In genomic region chr6:80543598-80544181, GRCh38 we compare ENCODE assay signal across 11 cellular contexts.
DNase-seq lines count a peak whose midpoint lies in the region; ATAC-seq, FAIRE-seq and TF ChIP-seq lines count a peak whose summit lies in the region.
"Had no signal": no experiment of that assay in that cellular context is flagged by ENCODE, and none has a peak within 500 bp of the region (broad histone marks: within the 10 kb centered on the region; RNA-seq: fewer than 3 reads in every experiment).

No MANE protein-coding gene starts in this region.

- H3K79me2 ChIP-seq in HepG2 (ENCODE audit: insufficient read depth, low read length) (no peaks in the 10 kb centered on the region), SK-N-SH (ENCODE audit: insufficient read depth) (no peaks in the 10 kb centered on the region)

- no peak for DNase-seq in HepG2 (ENCODE audit: low spot score)
- no peak for DNase-seq in right lobe of liver
- DNase-seq in SK-N-SH = no peak
- peak; percentile 84 for DNase-seq in foreskin melanocyte
- DNase-seq in NCI-H146 treated with DMSO at 0.1 percent for 48 hours (lab: John Stamatoyannopoulos, UW; ENCODE audit: unreplicated experiment) = no peak
- DNase-seq in retina = no peak
- DNase-seq in NCI-H2029 treated with DMSO at 0.1 percent for 48 hours (lab: John Stamatoyannopoulos, UW) = no peak
- DNase-seq: GF-D8, T-helper 9 cell, transverse colon had no signal

- H3K36me3 ChIP-seq in HepG2 (replicated peaks in 1 of 2; ENCODE audit: control insufficient read depth in 1 of 2, insufficient read depth in 2 of 2, low read length in 2 of 2) = no peaks in the 10 kb centered on the region
- H3K36me3 ChIP-seq in right lobe of liver = no peaks in the 10 kb centered on the region
- H3K36me3 ChIP-seq in SK-N-SH (replicated peaks in 1 of 2; ENCODE audit: control insufficient read depth in 1 of 2, insufficient read depth in 2 of 2, low read length in 1 of 2) = no peaks in the 10 kb centered on the region
- H3K36me3 ChIP-seq: transverse colon had no signal

- H3K9me3 ChIP-seq in HepG2 (ENCODE audit: low read length) (no peaks in the 10 kb centered on the region), right lobe of liver (no peaks in the 10 kb centered on the region), SK-N-SH (peaks cover 3% of the 10 kb centered on the region; the same call in 1 of the 2 replicates)
- H3K9me3 ChIP-seq: transverse colon had no signal

- H3K27me3 ChIP-seq in HepG2 (ENCODE audit: control insufficient read depth in 1 of 2, insufficient read depth in 2 of 2, low read length in 2 of 2) (no peaks in the 10 kb centered on the region), right lobe of liver (no peaks in the 10 kb centered on the region), SK-N-SH (ENCODE audit: insufficient read depth) (no peaks in the 10 kb centered on the region)
- H3K27me3 ChIP-seq: transverse colon had no signal

- H2AFZ ChIP-seq in HepG2 (ENCODE audit: low read length) (no peak overlapping the region), SK-N-SH (ENCODE audit: low read depth) (peak overlapping the region; percentile 14; the same call in 1 of the 2 replicates)

- no peak overlapping the region for H3K4me2 ChIP-seq in HepG2 (ENCODE audit: low read depth, low read length)
- no peak overlapping the region for H3K4me2 ChIP-seq in SK-N-SH

- no peak overlapping the region for H3K27ac ChIP-seq in HepG2 (ENCODE audit: extremely low read length, insufficient read depth, low read length)
- no peak overlapping the region for H3K27ac ChIP-seq in right lobe of liver
- H3K27ac ChIP-seq in SK-N-SH (ENCODE audit: low read depth in 2 of 2, low read length in 1 of 2) = peak overlapping the region in 1 of 2 experiments; percentile 39; a peak in 2 of 4 replicates
- H3K27ac ChIP-seq: transverse colon had no signal

- no peak for TF ChIP-seq CTCF in HepG2 (CRISPR knock-in tag; IDR thresholded peaks at IDR 0.05)
- TF ChIP-seq CTCF in right lobe of liver (IDR thresholded peaks at IDR 0.05) = no peak
- TF ChIP-seq CTCF in SK-N-SH (IDR thresholded peaks at IDR 0.05) = peak; percentile 19; the same call in 1 of the 2 replicates

- no peak overlapping the region for H3K9ac ChIP-seq in HepG2 (ENCODE audit: insufficient read depth, low read depth, low read length)
- no peak overlapping the region for H3K9ac ChIP-seq in SK-N-SH

- H4K20me1 ChIP-seq in HepG2 (ENCODE audit: insufficient read depth, low read length) = no peaks in the 10 kb centered on the region
- no peaks in the 10 kb centered on the region for H4K20me1 ChIP-seq in SK-N-SH (ENCODE audit: insufficient read depth)

- peaks cover 29% of the 10 kb centered on the region for H3F3A ChIP-seq in SK-N-SH (replicated peaks; ENCODE audit: insufficient read depth)

- TF ChIP-seq EP300 in HepG2 (IDR thresholded peaks at IDR 0.05; ENCODE audit: low read depth in 2 of 2, low read length in 2 of 2) = no peak
- no peak for TF ChIP-seq EP300 in HepG2 (CRISPR knock-in tag; IDR thresholded peaks at IDR 0.05; ENCODE audit: borderline replicate concordance)
- TF ChIP-seq EP300 in SK-N-SH (IDR thresholded peaks at IDR 0.05; ENCODE audit: borderline replicate concordance in 1 of 2, low read depth in 1 of 2, low read length in 1 of 2) = no peak

- ATAC-seq in HepG2 = peak; percentile 60
- ATAC-seq in right lobe of liver = no peak
- no peak for ATAC-seq in GM18502 (IDR thresholded peaks at IDR 0.05; ENCODE audit: poor library complexity, unreplicated experiment)

- TF ChIP-seq RAD21 in HepG2 (CRISPR knock-in tag; IDR thresholded peaks at IDR 0.05) = no peak
- TF ChIP-seq RAD21 in SK-N-SH (IDR thresholded peaks at IDR 0.05; ENCODE audit: low read length) = no peak

- FAIRE-seq in HepG2 (lab: Jason Lieb, UNC) = no peak

- H3K9me2 ChIP-seq in SK-N-SH = no peaks in the 10 kb centered on the region

- TF ChIP-seq POLR2A in HepG2 (IDR thresholded peaks at IDR 0.05; ENCODE audit: insufficient read depth in 1 of 2, low read depth in 2 of 2, low read length in 2 of 2) (no peak), right lobe of liver (IDR thresholded peaks at IDR 0.05) (no peak)

- CTCF ChIA-PET in HepG2 (lab: Yijun Ruan, JAX; ENCODE audit: low intra/inter-chr PET ratio, low total read pairs) (no interaction called here), SK-N-SH (lab: Yijun Ruan, JAX) (interaction anchor here (1.0 to 1.1 kb wide), 2 partner anchors 14 to 23 kb away, joined by 3 read pairs; no protein-coding TSS in a partner anchor)

- intact Hi-C loops in HepG2 (cut with micrococcal nuclease; ENCODE audit: unreplicated experiment) (no loop called here), right lobe of liver (cut with DNase I) (no loop called here)

- in situ Hi-C loops in HepG2 (cut with HindIII; ENCODE audit: extremely low pct_ligation_motif_present, low pct_unique_long_range_greater_than_20kb) = no loop called here

- POLR2A ChIA-PET in HepG2 (lab: Yijun Ruan, JAX) (no interaction called here), SK-N-SH (lab: Yijun Ruan, JAX) (no interaction called here)

- H3K4me3 ChIP-seq in HepG2 (replicated peaks in 1 of 3; ENCODE audit: insufficient read depth in 1 of 3, low read depth in 2 of 3, low read length in 3 of 3) (no peak overlapping the region), right lobe of liver (no peak overlapping the region), SK-N-SH (ENCODE audit: low read depth in 2 of 2, low read length in 1 of 2) (no peak overlapping the region)
- H3K4me3 ChIP-seq: transverse colon had no signal

- no peaks in the 10 kb centered on the region for H3K4me1 ChIP-seq in HepG2 (ENCODE audit: insufficient read depth, low read length)
- no peaks in the 10 kb centered on the region for H3K4me1 ChIP-seq in right lobe of liver
- H3K4me1 ChIP-seq in SK-N-SH (ENCODE audit: control insufficient read depth in 1 of 2, insufficient read depth in 2 of 2, low read depth in 1 of 2, low read length in 1 of 2) = peaks cover 0 to 21% of the 10 kb centered on the region in 2 experiments; a peak in 1 of 4 replicates
- H3K4me1 ChIP-seq: transverse colon had no signal

- no TSS peak for BruUV-seq in HepG2 (replicated peaks; lab: Mats Ljungman, UMichigan)

- WGBS in HepG2 (ENCODE audit: low lambda C conversion rate) = 66% methylated on average over 9 of the region's 9 CpGs
- WGBS in right lobe of liver (ENCODE audit: insufficient coverage, low coverage, low lambda C conversion rate, missing lambda C conversion rate) = 86% methylated on average over 6 of the region's 9 CpGs
- WGBS in SK-N-SH (ENCODE audit: low lambda C conversion rate) = 83% methylated on average over 8 of the region's 9 CpGs

TF ChIP-seq in HepG2, 621 proteins besides CTCF, POLR2A, EP300 and RAD21 (continues in another document):
- TF ChIP-seq FUBP1 (CRISPR knock-in tag; IDR thresholded peaks at IDR 0.05; ENCODE audit: borderline replicate concordance) (no peak), IKZF5 (CRISPR knock-in tag; IDR thresholded peaks at IDR 0.05) (no peak), FOSL2 (CRISPR knock-in tag; IDR thresholded peaks at IDR 0.05) (peak; percentile 33; the same call in 1 of the 2 replicates)

TF ChIP-seq in SK-N-SH, 30 proteins besides CTCF, POLR2A, EP300 and RAD21:
- no peak for TF ChIP-seq ELF1 (IDR thresholded peaks at IDR 0.05)
- TF ChIP-seq PBX3 (IDR thresholded peaks at IDR 0.05) = peak; percentile 49; the same call in 1 of the 2 replicates
- TF ChIP-seq FOSL2 (IDR thresholded peaks at IDR 0.05; ENCODE audit: borderline replicate concordance, low read depth) = peak; percentile 36; the same call in 1 of the 2 replicates
TF ChIP-seq in SK-N-SH: peak in this region for 2.

Comparison
In these comparisons a context has a peak if more than half of its experiments do, and no peak if none do; other contexts are left out.
1. Of the 25 proteins assayed by ChIP-seq in both HepG2 and SK-N-SH: peak only in HepG2: RFX5; only in SK-N-SH: CTCF and PBX3; in both: FOSL2; in neither: 21.